1 cellular context compared by ENCODE assay signal in the genomic region with DNA sequence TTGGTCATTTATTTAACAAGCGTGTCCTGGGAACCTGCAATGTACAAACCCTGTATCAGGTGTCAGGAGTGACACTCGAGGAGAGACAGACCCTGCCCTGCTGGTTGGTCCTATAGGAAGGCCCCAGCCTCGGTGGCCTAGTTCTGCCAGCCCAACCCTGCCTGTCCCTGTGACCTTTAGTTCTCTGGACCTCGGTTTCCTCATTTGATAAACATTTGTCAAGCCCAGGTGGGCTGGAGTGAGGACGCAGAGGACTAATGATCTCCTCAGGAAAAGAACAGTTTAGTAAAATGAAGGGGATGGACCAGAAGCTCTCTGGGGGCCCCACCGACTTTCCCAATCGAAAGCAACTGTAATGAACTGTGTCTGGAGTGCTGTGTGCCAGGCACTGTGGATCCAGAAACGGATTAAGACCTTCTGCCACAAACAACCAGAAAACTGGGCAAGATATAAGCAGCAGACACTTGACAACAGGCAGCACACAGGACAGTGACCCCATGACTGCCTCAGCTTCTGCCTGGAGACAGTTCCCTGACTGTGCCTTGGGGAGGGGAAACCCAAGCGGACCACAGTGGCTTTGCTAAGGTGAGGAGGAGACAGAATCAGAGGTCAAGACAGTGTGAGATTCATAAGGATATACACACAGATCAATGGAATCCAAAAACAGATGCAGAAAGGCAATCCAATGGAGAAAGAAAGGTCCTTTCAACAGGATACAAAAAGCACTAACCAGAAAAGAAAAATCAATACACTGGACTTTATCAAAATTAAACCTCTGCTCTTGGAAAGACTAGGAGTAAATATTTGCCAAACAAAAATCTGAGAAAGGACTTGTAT.
TF ChIP-seq lines count a peak whose summit lies in the region.

No MANE protein-coding gene starts in this region.

TF ChIP-seq in H1, 55 proteins besides CTCF, POLR2A, EP300 and RAD21:
- TF ChIP-seq CHD1 (IDR thresholded peaks at IDR 0.05; ENCODE audit: low read depth, low read length) (no peak), ZNF274 (IDR thresholded peaks at IDR 0.05; ENCODE audit: borderline replicate concordance, extremely low read depth, low read length) (no peak), NRF1 (IDR thresholded peaks at IDR 0.05; ENCODE audit: low read depth, low read length) (no peak), CEBPB (IDR thresholded peaks at IDR 0.05; ENCODE audit: low read depth, low read length) (no peak), CTBP2 (IDR thresholded peaks at IDR 0.05; ENCODE audit: borderline replicate concordance, insufficient read depth, insufficient read length, low read length) (no peak), KDM5A (IDR thresholded peaks at IDR 0.05; ENCODE audit: low read length) (no peak)
